Comparison of ENCODE assay signal across 26 cellular contexts in the genomic region with DNA sequence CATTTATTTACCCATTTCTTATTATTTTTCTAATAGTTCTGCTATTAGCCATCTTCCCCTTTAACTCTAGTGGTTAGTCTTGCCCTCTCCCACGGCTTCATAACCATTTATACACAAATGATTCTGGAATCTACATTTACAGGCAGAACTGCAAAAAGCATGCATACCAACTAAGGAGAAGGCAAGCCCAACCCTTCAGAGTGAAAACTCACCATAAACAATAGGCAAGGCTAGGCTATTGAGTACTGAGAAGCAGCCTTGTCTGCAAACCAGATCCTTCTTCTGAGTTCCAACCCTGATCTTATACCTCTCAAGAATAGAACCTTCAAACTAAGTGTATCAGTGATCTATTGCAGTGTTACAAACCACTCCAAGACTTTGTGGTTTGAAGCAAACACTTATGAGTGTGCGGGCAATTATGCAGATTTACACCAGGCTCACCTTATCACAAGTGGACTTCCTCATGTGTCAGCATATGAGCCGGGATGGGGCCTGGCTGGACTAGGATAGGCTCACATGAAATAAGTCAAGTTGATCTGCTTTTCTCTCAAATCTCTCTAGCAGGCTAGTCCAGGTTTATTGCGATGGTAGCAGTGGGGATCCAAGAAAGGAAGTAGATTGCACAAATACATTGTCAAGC.
"Had no signal": no experiment of that assay in that cellular context is flagged by ENCODE, and none has a peak within 500 bp of the region (broad histone marks: within the 10 kb centered on the region; RNA-seq: fewer than 3 reads in every experiment).

No MANE protein-coding gene starts in this region.

- H3K27me3 ChIP-seq: breast epithelium, esophagus muscularis mucosa, foreskin keratinocyte, heart left ventricle, uterus had no signal

- H3K9me3 ChIP-seq: esophagus muscularis mucosa, heart left ventricle, thoracic aorta, uterus had no signal

- DNase-seq: activated B cell treated with CpG ODN at 0.5 μM for 24 hours; activated CD4-positive, alpha-beta T cell treated with anti-CD3 and anti-CD28 coated beads, Interleukin-2, amount 50 U/mL, for 1 hour; activated CD8-positive, alpha-beta T cell treated with anti-CD3 and anti-CD28 coated beads for 36 hours; activated gamma-delta T cell treated with Interleukin-2 at 50 U/mL for 16 hours; activated naive CD4-positive, alpha-beta T cell treated with anti-CD3 and anti-CD28 coated beads, Interleukin-2, amount 50 U/mL, for 16 hours; activated T-cell treated with anti-CD3 and anti-CD28 coated beads, Interleukin-2, amount 50 U/mL, for 4 hours; amniotic stem cell; central memory CD4-positive, alpha-beta T cell; endodermal cell; foreskin keratinocyte; heart left ventricle; mesendoderm; natural killer cell; stimulated activated CD4-positive, alpha-beta T cell treated with anti-CD3 and anti-CD28 coated beads, Interleukin-12 subunit alpha, Interleukin-12 subunit beta, amount 100 ng/mL, for 4 hours; stimulated activated CD4-positive, alpha-beta T cell treated with anti-CD3 and anti-CD28 coated beads, Interleukin-4, amount 100 ng/mL, for 1 hour; T-helper 2 cell; trophoblast cell; uterus had no signal

- H3K4me3 ChIP-seq: breast epithelium, esophagus muscularis mucosa, heart left ventricle, skin epidermis, thoracic aorta, uterus had no signal

- H3K4me1 ChIP-seq: breast epithelium, esophagus muscularis mucosa, foreskin keratinocyte, heart left ventricle, uterus had no signal

- H3K27ac ChIP-seq: breast epithelium, esophagus muscularis mucosa, foreskin keratinocyte, heart left ventricle, skin epidermis, thoracic aorta, uterus had no signal

- H3K36me3 ChIP-seq: breast epithelium, esophagus muscularis mucosa, heart left ventricle, thoracic aorta, uterus had no signal

- ATAC-seq: activated CD8-positive, alpha-beta T cell treated with anti-CD3 and anti-CD28 coated beads for 36 hours; activated T-cell treated with anti-CD3 and anti-CD28 coated beads, Interleukin-2, amount 50 U/mL, for 4 hours; activated T-helper 17 cell treated with anti-CD3 and anti-CD28 coated beads, Interleukin-2, amount 50 U/mL, for 72 hours; foreskin keratinocyte; heart left ventricle; natural killer cell; sciatic nerve; stimulated activated effector memory CD8-positive, alpha-beta T cell treated with anti-CD3 and anti-CD28 coated beads, Interleukin-12 subunit alpha, Interleukin-12 subunit beta, amount 100 ng/mL, for 72 hours had no signal

- FAIRE-seq: islet of Langerhans had no signal
